In genomic region chr16:2043980-2044451, GRCh38 we compare ENCODE assay signal across 16 cellular contexts. TPM values are rescaled to one million over a fixed set of nuclear protein-coding genes. Genes with fewer than 3 reads are reported as not detected.
DNase-seq lines count a peak whose midpoint lies in the region; ATAC-seq and TF ChIP-seq lines count a peak whose summit lies in the region.
"Had no signal": no experiment of that assay in that cellular context is flagged by ENCODE, and none has a peak within 500 bp of the region (broad histone marks: within the 10 kb centered on the region; RNA-seq: fewer than 3 reads in every experiment).

No MANE protein-coding gene starts in this region.

- ATAC-seq in left cardiac atrium = peak in 1 of 2 donors; percentile 3
- no peak for ATAC-seq in gastrocnemius medialis

- H3K4me3 Mint-ChIP-seq in Caco-2 (ENCODE audit: unreplicated experiment) = no peak overlapping the region
- H3K4me3 Mint-ChIP-seq: mesothelial cell of epicardium had no signal

- BruUV-seq in Caco-2 (replicated peaks; lab: Mats Ljungman, UMichigan) = no TSS peak

- no peak overlapping the region for H3K27ac Mint-ChIP-seq in Caco-2 (ENCODE audit: unreplicated experiment)
- H3K27ac Mint-ChIP-seq: activated T-helper 2 cell treated with anti-CD3 and anti-CD28 coated beads, Interferon-gamma antibody, Interleukin-2, Interleukin-4, amounts not matched to agents 10 μg/mL and 5 μg/mL and 100 μg/mL, durations not matched to agents 14 hours and 24 hours and 36 hours; CD4-positive, CD25-positive, alpha-beta regulatory T cell; mesothelial cell of epicardium had no signal

- H3K4me3 ChIP-seq in Peyer's patch (no peak overlapping the region), gastrocnemius medialis (peak overlapping the region in 1 of 4 donors; percentile 4), esophagus muscularis mucosa (no peak overlapping the region), Caco-2 (ENCODE audit: low read depth, low read length) (no peak overlapping the region)
- H3K4me3 ChIP-seq: PC-9 had no signal

- H3K27me3 ChIP-seq in Peyer's patch (no peaks in the 10 kb centered on the region), gastrocnemius medialis (no peaks in the 10 kb centered on the region), esophagus muscularis mucosa (no peaks in the 10 kb centered on the region), Caco-2 (replicated peaks; ENCODE audit: control insufficient read depth, insufficient read depth, low read length) (no peaks in the 10 kb centered on the region)

- peaks cover 4% of the 10 kb centered on the region for H3K36me3 Mint-ChIP-seq in Caco-2 (ENCODE audit: insufficient read depth, unreplicated experiment)
- H3K36me3 Mint-ChIP-seq: CD4-positive, CD25-positive, alpha-beta regulatory T cell had no signal

- DNase-seq in G401 (ENCODE audit: low spot score) (peak; percentile 47), Peyer's patch (no peak), left cardiac atrium (peak; percentile 77), gastrocnemius medialis (no peak), esophagus muscularis mucosa (ENCODE audit: extremely low spot score) (no peak), SW480 (ENCODE audit: low spot score) (no peak), NCI-H510A (lab: John Stamatoyannopoulos, UW) (no peak), Caco-2 (no peak)
- DNase-seq: activated CD4-positive, alpha-beta T cell treated with anti-CD3 and anti-CD28 coated beads, Interleukin-2, amount 50 U/mL, for 4 hours; CD4-positive, CD25-positive, alpha-beta regulatory T cell; stimulated activated CD4-positive, alpha-beta T cell treated with anti-CD3 and anti-CD28 coated beads, Interleukin-4, amount 100 ng/mL, for 24 hours; stimulated activated naive CD4-positive, alpha-beta T cell treated with Interleukin-2 at 50 U/mL for 16 hours had no signal

- POLR2A ChIA-PET in Caco-2 (lab: Charles Lee) = interaction anchor here (0.6 kb wide), 1 partner anchor 25 kb away, joined by 4 read pairs; no protein-coding TSS in a partner anchor

- 77% methylated on average over 10 of the region's 17 CpGs for WGBS in esophagus muscularis mucosa

- TF ChIP-seq CTCF in Peyer's patch (IDR thresholded peaks at IDR 0.05) (no peak), gastrocnemius medialis (IDR thresholded peaks at IDR 0.05 in 4 of 5, conservative IDR thresholded peaks at IDR 0.05 in 1 of 5) (no peak), esophagus muscularis mucosa (IDR thresholded peaks at IDR 0.05) (no peak), Caco-2 (IDR thresholded peaks at IDR 0.05; ENCODE audit: insufficient read depth in 1 of 2, low read depth in 1 of 2, low read length in 1 of 2, severe bottlenecking in 1 of 2, unreplicated experiment in 1 of 2) (no peak)

- H3K9me3 ChIP-seq in Peyer's patch (no peaks in the 10 kb centered on the region), gastrocnemius medialis (no peaks in the 10 kb centered on the region), esophagus muscularis mucosa (no peaks in the 10 kb centered on the region), Caco-2 (no peaks in the 10 kb centered on the region)

- TF ChIP-seq POLR2A in Peyer's patch (IDR thresholded peaks at IDR 0.05) (no peak), gastrocnemius medialis (IDR thresholded peaks at IDR 0.05) (no peak), esophagus muscularis mucosa (IDR thresholded peaks at IDR 0.05; ENCODE audit: low read depth) (no peak)

- intact Hi-C loops in left cardiac atrium (cut with DNase I) = no loop called here
- intact Hi-C loops in gastrocnemius medialis (cut with DNase I; ENCODE audit: low total_unique reads) = no loop called here
- intact Hi-C loops in esophagus muscularis mucosa (cut with DNase I) = no loop called here
- intact Hi-C loops in Caco-2 (cut with micrococcal nuclease; ENCODE audit: unreplicated experiment) = no loop called here

- no peak for TF ChIP-seq EP300 in esophagus muscularis mucosa (IDR thresholded peaks at IDR 0.05)

- H3K4me1 ChIP-seq in Peyer's patch (peaks cover 7 to 72% (median 14%) of the 10 kb centered on the region in 4 donors), gastrocnemius medialis (peaks cover 39 to 52% of the 10 kb centered on the region in 2 donors), esophagus muscularis mucosa (peaks cover 72 to 87% (median 81%) of the 10 kb centered on the region in 4 donors), Caco-2 (peaks cover 4% of the 10 kb centered on the region; the same call in 1 of the 2 replicates)

- H3K36me3 ChIP-seq in Peyer's patch (no peaks in the 10 kb centered on the region), gastrocnemius medialis (no peaks in the 10 kb centered on the region), esophagus muscularis mucosa (peaks cover 0 to 19% (median 4%) of the 10 kb centered on the region in 4 donors), Caco-2 (ENCODE audit: control insufficient read depth, insufficient read depth, low read length) (no peaks in the 10 kb centered on the region)

- peaks cover 10% of the 10 kb centered on the region for H3K4me1 Mint-ChIP-seq in Caco-2 (ENCODE audit: low read depth, unreplicated experiment)

- no peaks in the 10 kb centered on the region for H3K9me3 Mint-ChIP-seq in Caco-2 (ENCODE audit: unreplicated experiment)
- H3K9me3 Mint-ChIP-seq: activated T-helper 2 cell treated with anti-CD3 and anti-CD28 coated beads, Interferon-gamma antibody, Interleukin-2, Interleukin-4, amounts not matched to agents 10 μg/mL and 5 μg/mL and 100 μg/mL, durations not matched to agents 14 hours and 24 hours and 36 hours; CD4-positive, CD25-positive, alpha-beta regulatory T cell; mesothelial cell of epicardium had no signal

- no peaks in the 10 kb centered on the region for H3K27me3 Mint-ChIP-seq in Caco-2 (ENCODE audit: insufficient read depth, unreplicated experiment)
- H3K27me3 Mint-ChIP-seq: CD4-positive, CD25-positive, alpha-beta regulatory T cell had no signal

- in situ Hi-C loops in G401 (cut with HindIII; ENCODE audit: low sequenced_read_pairs) = no loop called here
- in situ Hi-C loops in gastrocnemius medialis (cut with MboI; ENCODE audit: low sequenced_read_pairs in 4 of 4) = no loop called here

- H3K27ac ChIP-seq in Peyer's patch (peak overlapping the region in 3 of 4 donors; percentile 38 to 67 (median 58)), gastrocnemius medialis (peak overlapping the region in 3 of 4 donors; percentile 39 to 42 (median 39)), esophagus muscularis mucosa (replicated peaks in 1 of 4) (peak overlapping the region in 2 of 4 donors; percentile 4 to 15)
- H3K27ac ChIP-seq: PC-9 had no signal

- CTCF ChIA-PET in Caco-2 (lab: Charles Lee) = no interaction called here

RNA-seq across cellular contexts. Expression of gene NTHL1, which starts 3.6 kb away (rescaled TPM):
- 25.2 and 36.6 TPM in 2 replicates for total RNA-seq in G401 (2014; rRNA removed; shearing (Covaris generic))
- total RNA-seq in Peyer's patch (10 to 100 TPM; 14.9 to 28.8 (median 19.9) TPM), left cardiac atrium (10 to 100 TPM in 1 of 2 donors, 1 to 10 TPM in 1; 5.7 to 16.6 TPM), gastrocnemius medialis (10 to 100 TPM in 1 of 4 donors, 1 to 10 TPM in 3; 3.5 to 13.6 (median 6.4) TPM), esophagus muscularis mucosa (10 to 100 TPM; 11.8 to 25.2 (median 18.9) TPM), Caco-2 (2022) (34.3 and 38.6 TPM in 2 replicates)

RNA-seq across cellular contexts. Expression of gene TSC2, which starts 3.8 kb away (rescaled TPM):
- 23.3 and 36.4 TPM in 2 replicates for total RNA-seq in G401 (2014; rRNA removed; shearing (Covaris generic))
- total RNA-seq in Peyer's patch (100 to 1,000 TPM in 3 of 4 donors, 10 to 100 TPM in 1; 98.4 to 220 (median 141) TPM), left cardiac atrium (10 to 100 TPM; 54.3 to 73.4 TPM), gastrocnemius medialis (10 to 100 TPM; 44.5 to 62.7 (median 53.8) TPM), esophagus muscularis mucosa (10 to 100 TPM; 41.3 to 71.7 (median 52.0) TPM), Caco-2 (2022) (109 and 112 TPM in 2 replicates)

RNA-seq across cellular contexts. Expression of gene NHERF2, which starts 17.3 kb away (rescaled TPM):
- total RNA-seq in G401 (2014; rRNA removed; shearing (Covaris generic)) = 20.5 and 28.9 TPM in 2 replicates
- 100 to 1,000 TPM in 1 of 4 donors, 10 to 100 TPM in 3; 21.5 to 104 (median 30.2) TPM for total RNA-seq in Peyer's patch
- total RNA-seq in left cardiac atrium = 100 to 1,000 TPM; 164 to 242 TPM
- 10 to 100 TPM; 51.6 to 86.9 (median 74.4) TPM for total RNA-seq in gastrocnemius medialis
- total RNA-seq in esophagus muscularis mucosa = 100 to 1,000 TPM in 2 of 4 donors, 10 to 100 TPM in 2; 45.3 to 130 (median 88.3) TPM
- 21.8 and 26.6 TPM in 2 replicates for total RNA-seq in Caco-2 (2022)

RNA-seq across cellular contexts. Expression of gene NPW, which starts 24.4 kb away (rescaled TPM):
- total RNA-seq in G401 (2014; rRNA removed; shearing (Covaris generic)) = not detected in 2 replicates
- 1 to 10 TPM in 2 of 4 donors, not detected in 2; 2.8 to 9.1 TPM for total RNA-seq in Peyer's patch
- total RNA-seq in left cardiac atrium = under 1 TPM in 1 of 2 donors, not detected in 1; 0.84 TPM
- not detected for total RNA-seq in gastrocnemius medialis
- total RNA-seq in esophagus muscularis mucosa = not detected
- total RNA-seq in Caco-2 (2022) = 6.1 and 8.8 TPM in 2 replicates
- total RNA-seq: CD4-positive, CD25-positive, alpha-beta regulatory T cell; posterior vena cava had no signal

RNA-seq across cellular contexts. Expression of gene ZNF598, which starts 34.4 kb away (rescaled TPM):
- 58.0 and 72.1 TPM in 2 replicates for total RNA-seq in G401 (2014; rRNA removed; shearing (Covaris generic))
- total RNA-seq in Peyer's patch (10 to 100 TPM; 48.5 to 84.0 (median 51.4) TPM), left cardiac atrium (10 to 100 TPM; 14.7 to 22.9 TPM), gastrocnemius medialis (10 to 100 TPM; 57.0 to 92.2 (median 75.4) TPM), esophagus muscularis mucosa (10 to 100 TPM; 23.3 to 46.5 (median 34.9) TPM), Caco-2 (2022) (43.7 and 50.4 TPM in 2 replicates)

Comparison
In these comparisons a context has a peak if more than half of its experiments do, and no peak if none do; other contexts are left out.
1. DNase-seq: peak in G401 (single experiment) and left cardiac atrium (single experiment); none in Peyer's patch (0 of 3), gastrocnemius medialis (0 of 2), esophagus muscularis mucosa (single experiment), SW480 (single experiment), NCI-H510A (single experiment) and Caco-2 (0 of 2).